In genomic region chr7:106056513-106057203, GRCh38 we compare ENCODE assay signal across 8 cellular contexts. TPM values are rescaled to one million over a fixed set of nuclear protein-coding genes. Genes with fewer than 3 reads are reported as not detected.
A peak's percentile ranks its signal among the peaks of the same experiment; 100 is the strongest.
DNase-seq lines count a peak whose midpoint lies in the region; ATAC-seq and TF ChIP-seq lines count a peak whose summit lies in the region.

No MANE protein-coding gene starts in this region.

- peak; percentile 49 to 79 (median 59) for DNase-seq in CD8-positive, alpha-beta memory T cell
- peak; percentile 91 for DNase-seq in HT-29 (ENCODE audit: low spot score)
- peak; percentile 17 for DNase-seq in NOMO-1 treated with dmso at 0.1 percent for 144 hours (lab: John Stamatoyannopoulos, UW; ENCODE audit: unreplicated experiment)
- peak; percentile 81 for DNase-seq in activated CD8-positive, alpha-beta memory T cell treated with anti-CD3 and anti-CD28 coated beads, Interleukin-2, amount 50 U/mL, for 48 hours
- DNase-seq in epithelial cell of esophagus (ENCODE audit: low read depth) = peak; percentile 82
- DNase-seq in naive thymus-derived CD8-positive, alpha-beta T cell = peak; percentile 47 to 86 (median 68)
- DNase-seq in stimulated activated naive CD4-positive, alpha-beta T cell treated with Interleukin-2 at 50 U/mL for 16 hours (lab: John Stamatoyannopoulos, UW) = peak; percentile 48

- no peaks in the 10 kb centered on the region for H3K9me3 Mint-ChIP-seq in CD8-positive, alpha-beta memory T cell
- no peaks in the 10 kb centered on the region for H3K9me3 Mint-ChIP-seq in naive thymus-derived CD8-positive, alpha-beta T cell

- H3K9me3 ChIP-seq in CD8-positive, alpha-beta memory T cell (ENCODE audit: low read length) = no peaks in the 10 kb centered on the region

- peaks cover 18 to 22% (median 21%) of the 10 kb centered on the region in 3 donors for H3K4me1 Mint-ChIP-seq in CD8-positive, alpha-beta memory T cell
- H3K4me1 Mint-ChIP-seq in naive thymus-derived CD8-positive, alpha-beta T cell = peaks cover 7 to 43% (median 27%) of the 10 kb centered on the region in 4 donors

- H3K4me1 ChIP-seq in CD8-positive, alpha-beta memory T cell (ENCODE audit: insufficient read depth, low read length) = peaks cover 14% of the 10 kb centered on the region

- no peaks in the 10 kb centered on the region for H3K27me3 ChIP-seq in CD8-positive, alpha-beta memory T cell (ENCODE audit: insufficient read depth, low read length, poor library complexity, severe bottlenecking)

- POLR2A ChIA-PET in CD8-positive, alpha-beta memory T cell (lab: Charles Lee) = no interaction called here
- POLR2A ChIA-PET in naive thymus-derived CD8-positive, alpha-beta T cell (lab: Charles Lee) = interaction anchor here (0.7 to 2.9 kb wide), 6 partner anchors 15 to 155 kb away, joined by 3 to 28 read pairs (median 9); partner anchors contain the start of gene SYPL1

- H3K27me3 Mint-ChIP-seq in CD8-positive, alpha-beta memory T cell = no peaks in the 10 kb centered on the region
- no peaks in the 10 kb centered on the region for H3K27me3 Mint-ChIP-seq in naive thymus-derived CD8-positive, alpha-beta T cell

- no peaks in the 10 kb centered on the region for H3K36me3 ChIP-seq in CD8-positive, alpha-beta memory T cell (ENCODE audit: insufficient read depth, low read length)

- no peak overlapping the region for H3K4me3 ChIP-seq in CD8-positive, alpha-beta memory T cell (ENCODE audit: low read length)
- no peak overlapping the region for H3K4me3 ChIP-seq in epithelial cell of esophagus (ENCODE audit: low read length)

- no peaks in the 10 kb centered on the region for H3K36me3 Mint-ChIP-seq in CD8-positive, alpha-beta memory T cell
- H3K36me3 Mint-ChIP-seq in naive thymus-derived CD8-positive, alpha-beta T cell = no peaks in the 10 kb centered on the region

- ATAC-seq in GM19463 (IDR thresholded peaks at IDR 0.05; ENCODE audit: unreplicated experiment) = peak; percentile 33
- ATAC-seq in naive thymus-derived CD8-positive, alpha-beta T cell = peak; percentile 95 to 96

- peak overlapping the region in 1 of 8 donors; percentile 31 for H3K27ac Mint-ChIP-seq in CD8-positive, alpha-beta memory T cell
- H3K27ac Mint-ChIP-seq in naive thymus-derived CD8-positive, alpha-beta T cell = peak overlapping the region in 1 of 10 donors; percentile 53

- CTCF ChIA-PET in CD8-positive, alpha-beta memory T cell (lab: Charles Lee) = interaction anchor here (0.7 to 10.2 kb wide), 17 partner anchors 9 to 122 kb away, joined by 3 to 193 read pairs (median 6); no protein-coding TSS in a partner anchor

- TF ChIP-seq CTCF in epithelial cell of esophagus (IDR thresholded peaks at IDR 0.05; ENCODE audit: insufficient read depth, low read depth, low read length, missing control alignments) = peak; percentile 93

- H3K4me3 Mint-ChIP-seq in CD8-positive, alpha-beta memory T cell = peak overlapping the region in 1 of 7 donors; percentile 24
- H3K4me3 Mint-ChIP-seq in naive thymus-derived CD8-positive, alpha-beta T cell = peak overlapping the region in 7 of 10 donors; percentile 38 to 58 (median 49)

- H3K27ac ChIP-seq in CD8-positive, alpha-beta memory T cell (ENCODE audit: low read depth, low read length) = no peak overlapping the region

RNA-seq across cellular contexts. Expression of gene SYPL1, which starts 55.5 kb away (rescaled TPM):
- 10 to 100 TPM; 33.1 to 33.7 TPM for total RNA-seq in CD8-positive, alpha-beta memory T cell
- polyA plus RNA-seq in CD8-positive, alpha-beta memory T cell = 63.0 TPM
- total RNA-seq in HT-29 (2014; rRNA removed; shearing (Covaris generic)) = 33.1 and 48.0 TPM in 2 replicates
- total RNA-seq in naive thymus-derived CD8-positive, alpha-beta T cell = 10 to 100 TPM; 56.8 to 58.4 TPM
- polyA plus RNA-seq in naive thymus-derived CD8-positive, alpha-beta T cell = 10 to 100 TPM; 67.5 to 78.4 (median 68.8) TPM

Comparison
In these comparisons a context has a peak if more than half of its experiments do, and no peak if none do; other contexts are left out.
1. DNase-seq: peak in every context shown above with its lines; median percentile 91 in HT-29; 82 in epithelial cell of esophagus; 81 in activated CD8-positive, alpha-beta memory T cell treated with anti-CD3 and anti-CD28 coated beads, Interleukin-2, amount 50 U/mL, for 48 hours; 68 in naive thymus-derived CD8-positive, alpha-beta T cell; 59 in CD8-positive, alpha-beta memory T cell; 48 in stimulated activated naive CD4-positive, alpha-beta T cell treated with Interleukin-2 at 50 U/mL for 16 hours; 17 in NOMO-1 treated with dmso at 0.1 percent for 144 hours.